8 cellular contexts compared by ENCODE assay signal in the genomic region with DNA sequence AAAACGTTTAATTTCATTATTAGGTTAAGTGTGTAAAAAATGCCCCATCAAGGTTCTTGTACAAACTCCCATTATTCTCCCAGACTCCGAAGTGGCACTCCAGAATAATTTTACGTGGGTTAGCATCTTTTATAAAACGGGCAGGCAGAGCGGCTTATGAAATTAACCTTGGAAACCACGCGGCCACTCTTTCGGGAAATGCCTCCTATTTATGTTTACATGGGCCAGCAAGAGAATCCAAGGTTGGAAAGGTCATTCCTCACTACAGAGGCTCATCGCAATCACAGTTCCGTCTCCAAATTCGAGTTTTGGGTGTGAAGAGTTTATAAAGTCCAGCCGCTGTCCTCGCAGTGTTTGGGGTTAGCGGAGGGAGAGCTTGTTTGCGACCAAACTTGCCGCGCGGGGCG. TPM values are rescaled to one million over a fixed set of nuclear protein-coding genes. Genes with fewer than 3 reads are reported as not detected.
DNase-seq lines count a peak whose midpoint lies in the region; ATAC-seq and TF ChIP-seq lines count a peak whose summit lies in the region.

No MANE protein-coding gene starts in this region.

- in situ Hi-C loops in brain microvascular endothelial cell (cut with HindIII; ENCODE audit: low pct_ligation_motif_present, low sequenced_read_pairs), result no loop called here

- H3K27ac ChIP-seq in brain microvascular endothelial cell (peak overlapping the region; percentile 86), muscle layer of colon (ENCODE audit: low read depth, low read length) (peak overlapping the region; percentile 88)

- H3K27me3 ChIP-seq in brain microvascular endothelial cell (replicated peaks) (no peaks in the 10 kb centered on the region), muscle layer of colon (ENCODE audit: control insufficient read depth in 1 of 2, insufficient read depth in 2 of 2, low read length in 2 of 2) (no peaks in the 10 kb centered on the region)

- H3K4me1 ChIP-seq in muscle layer of colon (ENCODE audit: insufficient read depth, low read length), result peaks cover 12% of the 10 kb centered on the region

- TF ChIP-seq CTCF in AG09309 (IDR thresholded peaks at IDR 0.05; ENCODE audit: control insufficient read depth, insufficient read depth, low read depth, low read length, missing control alignments) (no peak), brain microvascular endothelial cell (IDR thresholded peaks at IDR 0.05; ENCODE audit: low read depth, low read length, missing control alignments) (no peak)

- H3K9ac ChIP-seq in muscle layer of colon (ENCODE audit: low read length), result peak overlapping the region; percentile 69

- H3K36me3 ChIP-seq in brain microvascular endothelial cell (replicated peaks) (no peaks in the 10 kb centered on the region), muscle layer of colon (ENCODE audit: insufficient read depth, low read length) (no peaks in the 10 kb centered on the region)

- H3K9me3 ChIP-seq in muscle layer of colon (ENCODE audit: low read length), result no peaks in the 10 kb centered on the region

- peak overlapping the region; percentile 52 for H3K4me3 ChIP-seq in AG09309 (ENCODE audit: control insufficient read depth, low read depth, low read length)
- peak overlapping the region; percentile 61 for H3K4me3 ChIP-seq in brain microvascular endothelial cell (ENCODE audit: low read depth, low read length)
- peak overlapping the region; percentile 45 to 64 for H3K4me3 ChIP-seq in muscle layer of colon (ENCODE audit: low read depth in 1 of 2, low read length in 2 of 2)

- DNase-seq in AG09309 (ENCODE audit: low read depth), result no peak
- peak; percentile 76 for DNase-seq in HT-29 (ENCODE audit: low spot score)
- peak; percentile 43 for DNase-seq in brain microvascular endothelial cell
- no peak for DNase-seq in glomerular visceral epithelial cell (ENCODE audit: extremely low spot score)
- DNase-seq in iPS-NIHi11 (ENCODE audit: low spot score), result no peak

- ATAC-seq in GM18502 (IDR thresholded peaks at IDR 0.05; ENCODE audit: poor library complexity, unreplicated experiment), result no peak
- no peak for ATAC-seq in HG03135 (IDR thresholded peaks at IDR 0.05; ENCODE audit: unreplicated experiment)

RNA-seq across cellular contexts. Expression of a gene that starts 1.2 kb away (rescaled TPM):
- total RNA-seq in HT-29 (2014; rRNA removed; shearing (Covaris generic)), result 88.6 and 89.2 TPM in 2 replicates

Comparison
In these comparisons a context has a peak if more than half of its experiments do, and no peak if none do; other contexts are left out.
1. DNase-seq: peak in HT-29 (single experiment) and brain microvascular endothelial cell (single experiment); none in AG09309 (single experiment), glomerular visceral epithelial cell (single experiment) and iPS-NIHi11 (single experiment).
2. Peak in every context shown above with its lines, with median percentiles within 50 percentile points of each other: H3K4me3 ChIP-seq.